ENCODE assay signal across 1 cellular context in the genomic region with DNA sequence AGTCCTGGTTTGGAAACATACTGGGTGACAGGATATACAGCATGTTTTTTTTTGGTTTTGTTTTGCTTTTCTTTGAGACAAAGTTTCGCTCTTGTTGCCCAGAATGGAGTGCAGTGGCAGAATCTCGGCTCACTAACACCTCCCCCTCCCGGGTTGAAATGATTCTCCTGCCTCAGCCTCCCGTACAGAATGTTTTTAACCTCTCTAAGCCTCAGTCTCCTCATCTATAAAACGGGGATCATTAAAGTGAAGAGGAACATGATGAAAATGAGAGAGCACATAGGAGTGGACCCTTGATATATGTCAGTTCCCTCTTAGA.
TF ChIP-seq lines count a peak whose summit lies in the region.

No MANE protein-coding gene starts in this region.

TF ChIP-seq in K562, 482 proteins besides CTCF, POLR2A, EP300 and RAD21 (continued from another document and continues in another):
- TF ChIP-seq MXD1 (CRISPR knock-in tag; IDR thresholded peaks at IDR 0.05; ENCODE audit: borderline replicate concordance, poor library complexity, severe bottlenecking) (no peak), HDAC3 (IDR thresholded peaks at IDR 0.05; ENCODE audit: borderline replicate concordance, partially characterized antibody) (no peak), ZNF707 (CRISPR knock-in tag; conservative IDR thresholded peaks at IDR 0.05) (no peak), ZBTB40 (IDR thresholded peaks at IDR 0.05) (no peak), ZBTB40 (CRISPR knock-in tag; IDR thresholded peaks at IDR 0.05) (no peak), NFXL1 (CRISPR knock-in tag; IDR thresholded peaks at IDR 0.05) (no peak), EHMT2 (IDR thresholded peaks at IDR 0.05) (no peak), DIDO1 (tag; IDR thresholded peaks at IDR 0.05; ENCODE audit: low read depth) (no peak), ZKSCAN8 (CRISPR knock-in tag; IDR thresholded peaks at IDR 0.05) (no peak), WHSC1 (IDR thresholded peaks at IDR 0.05; ENCODE audit: low read length) (no peak), SMARCA4 (IDR thresholded peaks at IDR 0.05) (no peak), ETV6 (IDR thresholded peaks at IDR 0.05; ENCODE audit: borderline replicate concordance in 1 of 2, low read depth in 2 of 2, low read length in 1 of 2) (no peak), ETV6 (CRISPR knock-in tag; IDR thresholded peaks at IDR 0.05; ENCODE audit: borderline replicate concordance) (0 out of 2 replicates have a peak, but pooled peaks have one; percentile 48), NFE2L1 (tag; IDR thresholded peaks at IDR 0.05; ENCODE audit: borderline replicate concordance, low read depth) (no peak), VEZF1 (CRISPR knock-in tag; IDR thresholded peaks at IDR 0.05) (no peak), KHSRP (IDR thresholded peaks at IDR 0.05) (no peak), FOXP4 (CRISPR knock-in tag; IDR thresholded peaks at IDR 0.05; ENCODE audit: borderline replicate concordance) (0 out of 2 replicates have a peak, but pooled peaks have one; percentile 24), ZNF133 (CRISPR knock-in tag; IDR thresholded peaks at IDR 0.05) (no peak), RREB1 (CRISPR knock-in tag; IDR thresholded peaks at IDR 0.05) (no peak), SNRNP70 (optimal IDR thresholded peaks at IDR 0.05; ENCODE audit: low read depth, low read length) (no peak), ZFP1 (CRISPR knock-in tag; IDR thresholded peaks at IDR 0.05) (no peak), ZNF436 (CRISPR knock-in tag; IDR thresholded peaks at IDR 0.05) (no peak), ZKSCAN1 (IDR thresholded peaks at IDR 0.05; ENCODE audit: low read depth, low read length) (no peak), KLF10 (CRISPR knock-in tag; IDR thresholded peaks at IDR 0.05) (no peak), ZBTB43 (CRISPR knock-in tag; IDR thresholded peaks at IDR 0.05) (peak; percentile 65; the same call in 1 of the 2 replicates), MAFK (IDR thresholded peaks at IDR 0.05; ENCODE audit: low read length) (no peak), CGGBP1 (CRISPR knock-in tag; IDR thresholded peaks at IDR 0.05) (no peak; the same call in 1 of the 2 replicates), BCOR (IDR thresholded peaks at IDR 0.05) (peak; percentile 26; the same call in 1 of the 2 replicates), KDM4B (IDR thresholded peaks at IDR 0.05; ENCODE audit: borderline replicate concordance in 2 of 2, low read depth in 1 of 2) (no peak), FOXA3 (CRISPR knock-in tag; conservative IDR thresholded peaks at IDR 0.05 in 1 of 2, IDR thresholded peaks at IDR 0.05 in 1 of 2) (no peak), MBD2 (IDR thresholded peaks at IDR 0.05; ENCODE audit: borderline replicate concordance, low read depth) (no peak)
- TF ChIP-seq, protein P1, sequence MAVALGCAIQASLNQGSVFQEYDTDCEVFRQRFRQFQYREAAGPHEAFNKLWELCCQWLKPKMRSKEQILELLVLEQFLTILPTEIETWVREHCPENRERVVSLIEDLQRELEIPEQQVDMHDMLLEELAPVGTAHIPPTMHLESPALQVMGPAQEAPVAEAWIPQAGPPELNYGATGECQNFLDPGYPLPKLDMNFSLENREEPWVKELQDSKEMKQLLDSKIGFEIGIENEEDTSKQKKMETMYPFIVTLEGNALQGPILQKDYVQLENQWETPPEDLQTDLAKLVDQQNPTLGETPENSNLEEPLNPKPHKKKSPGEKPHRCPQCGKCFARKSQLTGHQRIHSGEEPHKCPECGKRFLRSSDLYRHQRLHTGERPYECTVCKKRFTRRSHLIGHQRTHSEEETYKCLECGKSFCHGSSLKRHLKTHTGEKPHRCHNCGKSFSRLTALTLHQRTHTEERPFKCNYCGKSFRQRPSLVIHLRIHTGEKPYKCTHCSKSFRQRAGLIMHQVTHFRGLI (CRISPR knock-in tag; IDR thresholded peaks at IDR 0.05) = no peak
- TF ChIP-seq, protein P2, sequence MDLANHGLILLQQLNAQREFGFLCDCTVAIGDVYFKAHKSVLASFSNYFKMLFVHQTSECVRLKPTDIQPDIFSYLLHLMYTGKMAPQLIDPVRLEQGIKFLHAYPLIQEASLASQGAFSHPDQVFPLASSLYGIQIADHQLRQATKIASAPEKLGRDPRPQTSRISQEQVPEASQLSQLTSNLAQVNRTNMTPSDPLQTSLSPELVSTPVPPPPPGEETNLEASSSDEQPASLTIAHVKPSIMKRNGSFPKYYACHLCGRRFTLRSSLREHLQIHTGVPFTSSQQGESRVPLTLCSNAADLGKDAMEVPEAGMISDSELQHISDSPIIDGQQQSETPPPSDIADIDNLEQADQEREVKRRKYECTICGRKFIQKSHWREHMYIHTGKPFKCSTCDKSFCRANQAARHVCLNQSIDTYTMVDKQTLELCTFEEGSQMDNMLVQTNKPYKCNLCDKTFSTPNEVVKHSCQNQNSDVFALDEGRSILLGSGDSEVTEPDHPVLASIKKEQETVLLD (IDR thresholded peaks at IDR 0.05) = no peak
